Comparison of ENCODE assay signal across 8 cellular contexts in the genomic region with DNA sequence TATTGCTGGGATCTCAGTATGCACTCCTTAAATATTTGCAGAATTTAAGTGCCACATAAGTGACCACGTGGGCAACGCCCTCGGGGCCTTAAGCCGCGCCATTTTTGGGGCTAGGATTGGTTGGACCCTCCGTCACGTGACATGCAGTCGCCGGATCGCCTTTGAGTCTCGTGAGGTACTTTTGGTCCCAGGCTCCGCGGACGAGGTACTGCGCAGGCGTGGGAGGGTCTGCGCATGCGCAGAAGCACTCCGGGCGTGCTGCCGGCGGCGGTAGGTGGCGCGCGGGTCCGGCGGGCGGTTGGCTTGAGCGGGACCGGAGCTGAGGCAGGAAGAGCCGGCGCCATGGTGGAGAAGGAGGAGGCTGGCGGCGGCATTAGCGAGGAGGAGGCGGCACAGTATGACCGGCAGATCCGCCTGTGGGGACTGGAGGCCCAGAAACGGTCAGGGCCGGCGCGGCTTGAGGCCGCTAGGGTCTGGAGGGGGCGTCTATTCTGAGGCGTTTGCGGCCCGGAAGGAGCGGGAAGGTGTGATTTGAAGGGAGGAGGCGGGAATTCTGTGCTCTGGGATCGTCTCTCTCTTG. TPM values are rescaled to one million over a fixed set of nuclear protein-coding genes. Genes with fewer than 3 reads are reported as not detected.
DNase-seq lines count a peak whose midpoint lies in the region; ATAC-seq lines count a peak whose summit lies in the region.

TSS of gene SAE1 (plus strand) at position 247 of the 580 bp plus-strand sequence. CDS start at position 343, 96 bp downstream.

- DNase-seq in CMK (ENCODE audit: low read depth) = peak; percentile 100
- DNase-seq in HT-29 (ENCODE audit: low spot score) = peak; percentile 100
- DNase-seq in NK-92 treated with Interleukin-12 subunit alpha and Interleukin-12 subunit beta, amount 100 ng/mL, for 24 hours (lab: John Stamatoyannopoulos, UW) = peak; percentile 96
- DNase-seq in effector memory CD8-positive, alpha-beta T cell = peak; percentile 82 to 86 (median 84)
- peak; percentile 93 for DNase-seq in medulla oblongata (ENCODE audit: extremely low spot score)
- DNase-seq in stimulated activated CD8-positive, alpha-beta memory T cell treated with anti-CD3 and anti-CD28 coated beads, Interleukin-12 subunit alpha, Interleukin-12 subunit beta, amount 100 ng/mL, for 1 hour (ENCODE audit: low read depth) = peak; percentile 82

- H3K36me3 Mint-ChIP-seq in effector memory CD8-positive, alpha-beta T cell (ENCODE audit: insufficient read depth) = peaks cover 29% of the 10 kb centered on the region

- H3K27ac Mint-ChIP-seq in effector memory CD8-positive, alpha-beta T cell = peak within 1 kb of the TSS; percentile 94 to 100

- no peaks in the 10 kb centered on the region for H3K27me3 Mint-ChIP-seq in effector memory CD8-positive, alpha-beta T cell

- POLR2A ChIA-PET in activated CD8-positive, alpha-beta memory T cell treated with anti-CD3 and anti-CD28 coated beads for 36 hours (lab: Charles Lee) = interaction anchor here (0.5 to 1.7 kb wide), 9 partner anchors 17 to 439 kb away, joined by 3 to 39 read pairs (median 4); partner anchors contain the start of gene ZC3H4

- peak within 1 kb of the TSS; percentile 94 to 97 for H3K4me3 Mint-ChIP-seq in effector memory CD8-positive, alpha-beta T cell

- ATAC-seq in GM19467 (IDR thresholded peaks at IDR 0.05; ENCODE audit: unreplicated experiment) = peak; percentile 73
- ATAC-seq in effector memory CD8-positive, alpha-beta T cell (replicated peaks) = peak; percentile 90

- CTCF ChIA-PET in activated CD8-positive, alpha-beta memory T cell treated with anti-CD3 and anti-CD28 coated beads for 36 hours (lab: Charles Lee) = interaction anchor here (0.6 to 3.1 kb wide), 22 partner anchors 14 to 239 kb away, joined by 3 to 16 read pairs (median 5); partner anchors contain the start of gene ZC3H4

- H3K9me3 Mint-ChIP-seq in effector memory CD8-positive, alpha-beta T cell = no peaks in the 10 kb centered on the region

- peaks cover 37 to 43% of the 10 kb centered on the region in 2 donors for H3K4me1 Mint-ChIP-seq in effector memory CD8-positive, alpha-beta T cell (ENCODE audit: low read depth in 2 of 2)

RNA-seq across cellular contexts. Expression of gene SAE1, which starts in this region (rescaled TPM):
- total RNA-seq in HT-29 (2014; rRNA removed; shearing (Covaris generic)) = 220 and 231 TPM in 2 replicates
- 100 to 1,000 TPM; 152 to 158 TPM for total RNA-seq in activated CD8-positive, alpha-beta memory T cell treated with anti-CD3 and anti-CD28 coated beads for 36 hours

Comparison
In these comparisons a context has a peak if more than half of its experiments do, and no peak if none do; other contexts are left out.
1. Peak in every context shown above with its lines: DNase-seq and ATAC-seq.